8 cellular contexts compared by ENCODE assay signal in the genomic region with DNA sequence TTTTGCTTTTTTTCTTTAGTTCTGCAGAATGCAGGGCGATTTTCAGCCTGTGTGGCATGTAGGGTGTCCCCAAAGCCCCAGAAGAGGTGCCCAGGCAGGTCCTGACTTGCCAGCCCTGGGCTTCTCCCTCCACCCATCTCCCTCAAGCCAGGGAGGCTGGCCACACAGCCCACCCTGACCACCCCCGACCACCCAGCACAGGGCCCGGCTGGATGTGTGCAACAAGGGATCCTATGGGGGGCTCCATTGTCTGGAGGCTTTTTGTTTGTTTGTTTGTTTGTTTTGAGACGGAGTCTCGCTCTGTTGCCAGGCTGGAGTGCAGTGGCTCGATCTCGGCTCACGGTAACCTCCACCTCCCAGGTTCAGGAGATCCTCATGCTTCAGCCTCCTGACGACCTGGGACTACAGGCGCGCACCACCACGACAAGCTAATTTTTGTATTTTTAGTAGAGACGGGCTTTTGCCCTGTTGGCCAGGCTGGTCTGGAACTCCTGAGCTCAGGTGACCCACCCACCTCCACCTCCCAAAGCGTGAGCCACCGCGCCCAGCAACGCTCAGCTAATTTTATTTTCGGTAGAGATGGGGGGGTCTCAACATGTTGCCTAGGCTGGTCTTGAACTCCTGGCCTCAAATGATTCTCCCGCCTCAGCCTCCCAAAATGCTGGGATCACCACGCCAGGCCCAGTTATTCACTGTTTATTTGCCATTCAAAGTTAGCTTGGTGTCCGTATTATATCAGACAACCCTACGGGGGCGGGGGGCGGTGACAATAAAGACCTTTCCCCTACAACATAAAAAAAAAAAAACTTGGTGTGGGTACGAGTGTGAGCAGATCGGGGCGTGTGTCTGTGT. TPM values are rescaled to one million over a fixed set of nuclear protein-coding genes. Genes with fewer than 3 reads are reported as not detected.
DNase-seq lines count a peak whose midpoint lies in the region; ATAC-seq and TF ChIP-seq lines count a peak whose summit lies in the region.

No MANE protein-coding gene starts in this region.

- H3K27me3 ChIP-seq in GM23338 (ENCODE audit: insufficient read depth) (no peaks in the 10 kb centered on the region), left ventricle myocardium inferior (ENCODE audit: low read depth) (no peaks in the 10 kb centered on the region), skeletal muscle tissue (ENCODE audit: control insufficient read depth in 3 of 3, insufficient read depth in 3 of 3, low read length in 3 of 3) (no peaks in the 10 kb centered on the region)

- H3K27me3 Mint-ChIP-seq in GM23338 (ENCODE audit: insufficient read depth, low read depth, poor library complexity) (peaks cover 8% of the 10 kb centered on the region), activated B cell treated with CpG ODN at 0.5 μM for 24 hours (no peaks in the 10 kb centered on the region)

- no peak overlapping the region for H2AFZ ChIP-seq in GM23338

- peak overlapping the region; percentile 71 to 98 (median 93) for H3K9ac ChIP-seq in skeletal muscle tissue (ENCODE audit: low read depth in 1 of 3, low read length in 3 of 3)

- H3K4me2 ChIP-seq in GM23338 = no peak overlapping the region

- TF ChIP-seq CTCF in GM23338 (conservative IDR thresholded peaks at IDR 0.05; ENCODE audit: low read depth in 2 of 2) (no peak), activated B cell treated with CpG ODN at 0.5 μM for 24 hours (IDR thresholded peaks at IDR 0.05) (no peak), left ventricle myocardium inferior (IDR thresholded peaks at IDR 0.05; ENCODE audit: borderline replicate concordance) (no peak)

- POLR2A ChIA-PET in activated B cell treated with CpG ODN at 0.5 μM for 24 hours (lab: Charles Lee) = interaction anchor here (0.7 to 59.1 kb wide), 3 partner anchors 21 to 842 kb away, joined by 3 to 2723 read pairs (median 490); partner anchors contain the start of genes IZUMO4, MOB3A and ZNF57

- H3K9me3 ChIP-seq in left ventricle myocardium inferior (replicated peaks) = no peaks in the 10 kb centered on the region
- H3K9me3 ChIP-seq in skeletal muscle tissue (ENCODE audit: control insufficient read depth in 3 of 3, low read length in 3 of 3) = no peaks in the 10 kb centered on the region

- CTCF ChIA-PET in activated B cell treated with CpG ODN at 0.5 μM for 24 hours (lab: Charles Lee) = interaction anchor here (1.2 kb wide), 2 partner anchors 11 to 38 kb away, joined by 3 read pairs; no protein-coding TSS in a partner anchor

- H3K36me3 Mint-ChIP-seq in GM23338 (ENCODE audit: low read depth) (no peaks in the 10 kb centered on the region; the same call in 2 of the 3 replicates), activated B cell treated with CpG ODN at 0.5 μM for 24 hours (ENCODE audit: low read depth) (no peaks in the 10 kb centered on the region)

- H3K4me3 ChIP-seq in GM23338 (no peak overlapping the region), left ventricle myocardium inferior (no peak overlapping the region), skeletal muscle tissue (ENCODE audit: low read length in 3 of 3) (peak overlapping the region in 2 of 3 donors; percentile 2 to 60)

- peak overlapping the region; percentile 39; the same call in 1 of the 3 replicates for H3K4me3 Mint-ChIP-seq in GM23338
- H3K4me3 Mint-ChIP-seq in activated B cell treated with CpG ODN at 0.5 μM for 24 hours = peak overlapping the region; percentile 32

- peaks cover 13% of the 10 kb centered on the region; the same call in 1 of the 2 replicates for H3F3A ChIP-seq in GM23338 (replicated peaks; ENCODE audit: low read depth)

- no peaks in the 10 kb centered on the region for H3K9me3 Mint-ChIP-seq in GM23338
- H3K9me3 Mint-ChIP-seq in activated B cell treated with CpG ODN at 0.5 μM for 24 hours = no peaks in the 10 kb centered on the region

- H3K4me1 Mint-ChIP-seq in GM23338 = peaks cover 29% of the 10 kb centered on the region
- peaks cover 69% of the 10 kb centered on the region for H3K4me1 Mint-ChIP-seq in activated B cell treated with CpG ODN at 0.5 μM for 24 hours

- H3K27ac Mint-ChIP-seq in GM23338 (peak overlapping the region; percentile 69), activated B cell treated with CpG ODN at 0.5 μM for 24 hours (no peak overlapping the region)

- H3K36me3 ChIP-seq in GM23338 (ENCODE audit: insufficient read depth) (no peaks in the 10 kb centered on the region), left ventricle myocardium inferior (no peaks in the 10 kb centered on the region), skeletal muscle tissue (ENCODE audit: control insufficient read depth in 3 of 3, insufficient read depth in 3 of 3, low read length in 3 of 3) (no peaks in the 10 kb centered on the region)

- no peaks in the 10 kb centered on the region for H3K9me2 ChIP-seq in GM23338 (ENCODE audit: insufficient read depth)

- H3K4me1 ChIP-seq in GM23338 (ENCODE audit: insufficient read depth) = peaks cover 21% of the 10 kb centered on the region
- peaks cover 95% of the 10 kb centered on the region for H3K4me1 ChIP-seq in left ventricle myocardium inferior
- H3K4me1 ChIP-seq in skeletal muscle tissue (ENCODE audit: control insufficient read depth in 3 of 3, insufficient read depth in 3 of 3, low read length in 3 of 3) = peaks cover 54 to 77% (median 64%) of the 10 kb centered on the region in 3 donors

- ATAC-seq in GM23338 (no peak), activated B cell treated with CpG ODN at 0.5 μM for 24 hours (ENCODE audit: low read depth) (no peak), HG02759 (IDR thresholded peaks at IDR 0.05; ENCODE audit: unreplicated experiment) (no peak), HG03469 (IDR thresholded peaks at IDR 0.05; ENCODE audit: unreplicated experiment) (no peak)
- ATAC-seq in activated CD4-positive, CD25-positive, alpha-beta regulatory T cell treated with anti-CD3 and anti-CD28 coated beads, Interleukin-2, amount 50 U/mL, for 24 hours = no peak

- DNase-seq in GM23338 (ENCODE audit: low spot score) (no peak), activated B cell treated with CpG ODN at 0.5 μM for 24 hours (no peak), left ventricle myocardium inferior (no peak), NCI-H748 treated with DMSO at 0.1 percent for 48 hours (lab: John Stamatoyannopoulos, UW) (no peak)

- no peaks in the 10 kb centered on the region for H4K20me1 ChIP-seq in GM23338 (replicated peaks; ENCODE audit: insufficient read depth)

- intact Hi-C loops in activated B cell treated with CpG ODN at 0.5 μM for 24 hours (cut with micrococcal nuclease) = no loop called here
- intact Hi-C loops in left ventricle myocardium inferior (cut with micrococcal nuclease) = no loop called here

- no peaks in the 10 kb centered on the region for H3K79me2 ChIP-seq in GM23338 (replicated peaks; ENCODE audit: insufficient read depth)

- H3K27ac ChIP-seq in GM23338 (ENCODE audit: low read depth) (no peak overlapping the region), left ventricle myocardium inferior (replicated peaks) (peak overlapping the region; percentile 100), skeletal muscle tissue (ENCODE audit: low read depth, low read length) (peak overlapping the region; percentile 99)

TF ChIP-seq in GM23338, 12 proteins besides CTCF, POLR2A, EP300 and RAD21:
- no peak for TF ChIP-seq EZH2 (IDR thresholded peaks at IDR 0.05; ENCODE audit: low read depth, unreplicated experiment)

RNA-seq across cellular contexts. Expression of gene MKNK2, which starts 7.8 kb away (rescaled TPM):
- total RNA-seq in GM23338 (2014; rRNA removed; shearing (Covaris generic)) = 123 and 159 TPM in 2 replicates
- 71.0 and 106 TPM in 2 replicates for polyA plus RNA-seq in GM23338 (2016; fragmentation: Nextera tagmentation; extraction: Ambion mirVana)
- 1,134 and 1,197 TPM in 2 replicates for total RNA-seq in activated B cell treated with CpG ODN at 0.5 μM for 24 hours
- total RNA-seq in left ventricle myocardium inferior = 200 TPM
- 32.4 TPM for total RNA-seq in skeletal muscle tissue

RNA-seq across cellular contexts. Expression of gene MOB3A, which starts 37.3 kb away (rescaled TPM):
- 5.9 and 9.4 TPM in 2 replicates for total RNA-seq in GM23338 (2014; rRNA removed; shearing (Covaris generic))
- 2.9 TPM in 2 replicates for polyA plus RNA-seq in GM23338 (2016; fragmentation: Nextera tagmentation; extraction: Ambion mirVana)
- total RNA-seq in activated B cell treated with CpG ODN at 0.5 μM for 24 hours = 179 and 189 TPM in 2 replicates
- total RNA-seq in left ventricle myocardium inferior = 16.1 TPM
- 12.0 TPM for total RNA-seq in skeletal muscle tissue

RNA-seq across cellular contexts. Expression of gene IZUMO4, which starts 37.9 kb away (rescaled TPM):
- total RNA-seq in GM23338 (2014; rRNA removed; shearing (Covaris generic)) = 2.2 and 2.6 TPM in 2 replicates
- polyA plus RNA-seq in GM23338 (2016; fragmentation: Nextera tagmentation; extraction: Ambion mirVana) = 0.57 and 0.82 TPM in 2 replicates
- total RNA-seq in activated B cell treated with CpG ODN at 0.5 μM for 24 hours = 73.0 and 78.6 TPM in 2 replicates
- total RNA-seq in left ventricle myocardium inferior = 2.8 TPM
- 2.1 TPM for total RNA-seq in skeletal muscle tissue

RNA-seq across cellular contexts. Expression of gene BTBD2, which starts 43.3 kb away (rescaled TPM):
- 106 and 130 TPM in 2 replicates for total RNA-seq in GM23338 (2014; rRNA removed; shearing (Covaris generic))
- polyA plus RNA-seq in GM23338 (2016; fragmentation: Nextera tagmentation; extraction: Ambion mirVana) = 23.8 and 27.2 TPM in 2 replicates
- total RNA-seq in activated B cell treated with CpG ODN at 0.5 μM for 24 hours (55.1 and 57.3 TPM in 2 replicates), left ventricle myocardium inferior (53.4 TPM), skeletal muscle tissue (28.7 TPM)

Comparison
In these comparisons a context has a peak if more than half of its experiments do, and no peak if none do; other contexts are left out.
1. H3K4me3 ChIP-seq: peak in skeletal muscle tissue (2 of 3); none in GM23338 (single experiment) and left ventricle myocardium inferior (single experiment).
2. RNA of gene MOB3A, which starts 37.3 kb away (total RNA-seq): 179 to 189 TPM in activated B cell treated with CpG ODN at 0.5 μM for 24 hours; 16.1 TPM in left ventricle myocardium inferior (single experiment), 12.0 TPM in skeletal muscle tissue (single experiment) and 5.9 to 9.4 TPM in GM23338; every median in the first group is over 10 times any median in the second.
3. RNA of gene IZUMO4, which starts 37.9 kb away (total RNA-seq): 73.0 to 78.6 TPM in activated B cell treated with CpG ODN at 0.5 μM for 24 hours; 2.8 TPM in left ventricle myocardium inferior (single experiment), 2.2 to 2.6 TPM in GM23338 and 2.1 TPM in skeletal muscle tissue (single experiment); every median in the first group is over 10 times any median in the second.